16 cellular contexts compared by ENCODE assay signal in genomic region chr7:158329014-158329610, GRCh38.
DNase-seq lines count a peak whose midpoint lies in the region; ATAC-seq and TF ChIP-seq lines count a peak whose summit lies in the region.
"Had no signal": no experiment of that assay in that cellular context is flagged by ENCODE, and none has a peak within 500 bp of the region (broad histone marks: within the 10 kb centered on the region; RNA-seq: fewer than 3 reads in every experiment).

No MANE protein-coding gene starts in this region.

- no peak overlapping the region for H3K18ac ChIP-seq in mesendoderm (ENCODE audit: low read length)

- H3K27me3 Mint-ChIP-seq in osteocyte (ENCODE audit: unreplicated experiment): no peaks in the 10 kb centered on the region
- H3K27me3 Mint-ChIP-seq: CD8-positive, alpha-beta memory T cell had no signal

- DNase-seq in cardiac septum (ENCODE audit: low spot score): peak; percentile 31
- no peak for DNase-seq in Right ventricle myocardium inferior (ENCODE audit: missing footprints)
- peak; percentile 64 for DNase-seq in coronary artery (ENCODE audit: low spot score)
- DNase-seq in osteocyte (ENCODE audit: extremely low spot score, unreplicated experiment): peak; percentile 82
- DNase-seq in SHP77 treated with DMSO at 0.1 percent for 48 hours (lab: John Stamatoyannopoulos, UW): no peak
- DNase-seq in NCI-H1436 (lab: John Stamatoyannopoulos, UW): no peak
- no peak for DNase-seq in mesendoderm
- DNase-seq: CD8-positive, alpha-beta memory T cell; DMS53; EL; GOT3; NCI-H1092 treated with DMSO at 0.1 percent for 48 hours; NCI-H1694; NCI-H2227 treated with DMSO at 0.1 percent for 48 hours; NCI-H524; NCI-H82 had no signal

- H4K8ac ChIP-seq in mesendoderm (ENCODE audit: low read depth, low read length): no peak overlapping the region

- peaks cover 36% of the 10 kb centered on the region for H3K9me3 Mint-ChIP-seq in osteocyte (ENCODE audit: unreplicated experiment)

- no peaks in the 10 kb centered on the region for H3K4me1 ChIP-seq in mesendoderm (ENCODE audit: control insufficient read depth, low read depth, low read length)

- H2BK120ac ChIP-seq in mesendoderm (ENCODE audit: low read depth, low read length): no peak overlapping the region

- no peak overlapping the region for H3K27ac Mint-ChIP-seq in osteocyte (ENCODE audit: unreplicated experiment)
- H3K27ac Mint-ChIP-seq: CD8-positive, alpha-beta memory T cell had no signal

- H3K4me3 ChIP-seq in coronary artery (no peak overlapping the region), mesendoderm (ENCODE audit: low read length) (no peak overlapping the region)

- H3K36me3 Mint-ChIP-seq in osteocyte (ENCODE audit: unreplicated experiment): no peaks in the 10 kb centered on the region

- no peak overlapping the region for H3K9ac ChIP-seq in mesendoderm (ENCODE audit: low read length)

- H3K4me2 ChIP-seq in mesendoderm (ENCODE audit: low read length): no peak overlapping the region

- H3K4me3 Mint-ChIP-seq in osteocyte (ENCODE audit: unreplicated experiment): no peak overlapping the region
- H3K4me3 Mint-ChIP-seq: CD8-positive, alpha-beta memory T cell had no signal

- no peaks in the 10 kb centered on the region for H3K4me1 Mint-ChIP-seq in osteocyte (ENCODE audit: unreplicated experiment)
- H3K4me1 Mint-ChIP-seq: CD8-positive, alpha-beta memory T cell had no signal

- intact Hi-C loops in cardiac septum (cut with DNase I): no loop called here
- intact Hi-C loops in Right ventricle myocardium inferior (cut with DNase I): no loop called here

- H2BK5ac ChIP-seq in mesendoderm (ENCODE audit: low read length): no peak overlapping the region

- no peak overlapping the region for H2AK5ac ChIP-seq in mesendoderm (ENCODE audit: low read length)

- ATAC-seq in Right ventricle myocardium inferior: no peak

- H3K23ac ChIP-seq in mesendoderm (ENCODE audit: low read length): no peak overlapping the region

- no peak overlapping the region for H4K5ac ChIP-seq in mesendoderm (ENCODE audit: low read length)

- no peak for TF ChIP-seq CTCF in coronary artery (IDR thresholded peaks at IDR 0.05)
- TF ChIP-seq CTCF in osteocyte (IDR thresholded peaks at IDR 0.05): no peak

- WGBS in mesendoderm (ENCODE audit: extremely low coverage, insufficient coverage, low lambda C conversion rate): no CpG with 5 or more reads among the region's 28 CpGs

- H3K27me3 ChIP-seq in mesendoderm (ENCODE audit: insufficient read depth, low read length, poor library complexity): no peaks in the 10 kb centered on the region

- no peak overlapping the region for H3K56ac ChIP-seq in mesendoderm (ENCODE audit: low read length)

- no peaks in the 10 kb centered on the region for H3K79me1 ChIP-seq in mesendoderm (ENCODE audit: low read length)

- H3K79me2 ChIP-seq in mesendoderm (ENCODE audit: control insufficient read depth, insufficient read depth, low read length): no peaks in the 10 kb centered on the region

- no peak overlapping the region for H3K4ac ChIP-seq in mesendoderm (ENCODE audit: low read depth, low read length)

- H3K36me3 ChIP-seq in mesendoderm (ENCODE audit: control insufficient read depth, insufficient read depth, low read length): no peaks in the 10 kb centered on the region

- H3K27ac ChIP-seq in coronary artery: no peak overlapping the region
- no peak overlapping the region for H3K27ac ChIP-seq in mesendoderm (ENCODE audit: low read depth, low read length)

- H2BK15ac ChIP-seq in mesendoderm (replicated peaks; ENCODE audit: low read depth): no peak overlapping the region

Comparison
In these comparisons a context has a peak if more than half of its experiments do, and no peak if none do; other contexts are left out.
1. DNase-seq: peak in cardiac septum (single experiment), coronary artery (single experiment) and osteocyte (single experiment); none in Right ventricle myocardium inferior (single experiment), SHP77 treated with DMSO at 0.1 percent for 48 hours (single experiment), NCI-H1436 (single experiment) and mesendoderm (single experiment).